ENCODE assay signal across 24 cellular contexts in genomic region chr11:14089690-14090462, GRCh38.
A peak's percentile ranks its signal among the peaks of the same experiment; 100 is the strongest.
DNase-seq lines count a peak whose midpoint lies in the region; ATAC-seq and TF ChIP-seq lines count a peak whose summit lies in the region.
"Had no signal": no experiment of that assay in that cellular context is flagged by ENCODE, and none has a peak within 500 bp of the region (broad histone marks: within the 10 kb centered on the region; RNA-seq: fewer than 3 reads in every experiment).

No MANE protein-coding gene starts in this region.

- DNase-seq in CD8-positive, alpha-beta T cell = no peak
- DNase-seq in T-cell = no peak
- DNase-seq in heart right ventricle = peak in 1 of 2 donors; percentile 14
- no peak for DNase-seq in NCI-H1417 (lab: John Stamatoyannopoulos, UW)
- DNase-seq in mesenteric fat pad (ENCODE audit: low spot score) = no peak
- no peak for DNase-seq in left colon
- DNase-seq: ACHN; activated CD4-positive, alpha-beta T cell treated with anti-CD3 and anti-CD28 coated beads for 48 hours; activated CD8-positive, alpha-beta memory T cell treated with anti-CD3 and anti-CD28 coated beads for 24 hours; activated gamma-delta T cell; body of pancreas; DMS79 treated with DMSO at 0.1 percent for 48 hours; HCEC 1CT; lower lobe of right lung; NCI-H1417 treated with DMSO at 0.1 percent for 48 hours; NCI-H2081 treated with DMSO at 0.1 percent for 48 hours; NCI-H82; psoas muscle; SK-N-SH; upper lobe of left lung had no signal

- H3K9me3 ChIP-seq in CD8-positive, alpha-beta T cell (ENCODE audit: low read length) = no peaks in the 10 kb centered on the region
- peaks cover 0 to 13% (median 0%) of the 10 kb centered on the region in 11 donors for H3K9me3 ChIP-seq in heart right ventricle
- H3K9me3 ChIP-seq: body of pancreas, lower lobe of right lung, neutrophil, psoas muscle, SK-N-SH, upper lobe of left lung had no signal

- H3K36me3 Mint-ChIP-seq in CD8-positive, alpha-beta T cell = peaks cover 23% of the 10 kb centered on the region
- H3K36me3 Mint-ChIP-seq in T-cell = peaks cover 19% of the 10 kb centered on the region
- peaks cover 34% of the 10 kb centered on the region for H3K36me3 Mint-ChIP-seq in nephron (ENCODE audit: low read depth)

- H3K4me3 ChIP-seq in CD8-positive, alpha-beta T cell (ENCODE audit: low read depth, low read length) = no peak overlapping the region
- H3K4me3 ChIP-seq in heart right ventricle = no peak overlapping the region
- H3K4me3 ChIP-seq: body of pancreas, lower lobe of right lung, psoas muscle, upper lobe of left lung had no signal

- H3K27ac Mint-ChIP-seq in CD8-positive, alpha-beta T cell = peak overlapping the region; percentile 66
- H3K27ac Mint-ChIP-seq in T-cell (peak overlapping the region in 1 of 2 donors; percentile 79), nephron (peak overlapping the region; percentile 17 to 32 (median 32))
- H3K27ac Mint-ChIP-seq: T-helper 2 cell treated with Interferon-gamma antibody and Interleukin-4, amounts not matched to agents 5 μg/mL and 100 μg/mL, for 36 hours had no signal

- no peaks in the 10 kb centered on the region for H3K27me3 Mint-ChIP-seq in CD8-positive, alpha-beta T cell (ENCODE audit: low read depth)
- H3K27me3 Mint-ChIP-seq in T-cell (peaks cover 0 to 2% of the 10 kb centered on the region in 2 donors), nephron (ENCODE audit: low read depth) (peaks cover 6% of the 10 kb centered on the region)

- TF ChIP-seq CTCF in CD8-positive, alpha-beta T cell (IDR thresholded peaks at IDR 0.05) = no peak
- TF ChIP-seq CTCF in heart right ventricle (IDR thresholded peaks at IDR 0.05) (no peak), nephron (IDR thresholded peaks at IDR 0.05; ENCODE audit: unreplicated experiment in 3 of 3) (no peak)

- whole genome bisulfite sequencing in heart right ventricle, 2 donors = 72 to 77% methylated on average over 17 of the region's 17 CpGs

- CTCF ChIA-PET in CD8-positive, alpha-beta T cell (lab: Charles Lee) = no interaction called here
- CTCF ChIA-PET in T-cell (lab: Charles Lee) = no interaction called here

- H3K9me3 Mint-ChIP-seq in CD8-positive, alpha-beta T cell = peaks cover 5% of the 10 kb centered on the region
- H3K9me3 Mint-ChIP-seq in T-cell (peaks cover 0 to 4% (median 0%) of the 10 kb centered on the region in 3 donors), nephron (peaks cover 40% of the 10 kb centered on the region)

- H3K4me3 Mint-ChIP-seq in CD8-positive, alpha-beta T cell = peak overlapping the region; percentile 55
- H3K4me3 Mint-ChIP-seq in T-cell (peak overlapping the region in 2 of 3 donors; percentile 10 to 72), nephron (no peak overlapping the region)
- H3K4me3 Mint-ChIP-seq: T-helper 2 cell treated with Interferon-gamma antibody and Interleukin-4, amounts not matched to agents 5 μg/mL and 100 μg/mL, for 36 hours had no signal

- POLR2A ChIA-PET in CD8-positive, alpha-beta T cell (lab: Charles Lee) = no interaction called here
- POLR2A ChIA-PET in T-cell (lab: Charles Lee) = no interaction called here

- H3K27me3 ChIP-seq in CD8-positive, alpha-beta T cell (ENCODE audit: insufficient read depth, low read length) = no peaks in the 10 kb centered on the region
- H3K27me3 ChIP-seq in heart right ventricle = peaks cover 0 to 9% (median 3%) of the 10 kb centered on the region in 7 donors
- H3K27me3 ChIP-seq: body of pancreas, upper lobe of left lung had no signal

- H3K4me1 ChIP-seq in CD8-positive, alpha-beta T cell (ENCODE audit: insufficient read depth, low read length) = peaks cover 16% of the 10 kb centered on the region
- H3K4me1 ChIP-seq in heart right ventricle = no peaks in the 10 kb centered on the region
- H3K4me1 ChIP-seq: body of pancreas, lower lobe of right lung, psoas muscle, upper lobe of left lung had no signal

- no peak overlapping the region for H3K27ac ChIP-seq in CD8-positive, alpha-beta T cell (ENCODE audit: low read depth, low read length)
- H3K27ac ChIP-seq in heart right ventricle = peak overlapping the region in 2 of 10 donors; percentile 41 to 60
- H3K27ac ChIP-seq: body of pancreas, lower lobe of right lung, neutrophil, psoas muscle, upper lobe of left lung had no signal

- peaks cover 32% of the 10 kb centered on the region for H3K4me1 Mint-ChIP-seq in CD8-positive, alpha-beta T cell (ENCODE audit: low read depth)
- H3K4me1 Mint-ChIP-seq in T-cell (peaks cover 22 to 45% (median 38%) of the 10 kb centered on the region in 3 donors), nephron (peaks cover 6% of the 10 kb centered on the region)

- intact Hi-C loops in CD8-positive, alpha-beta T cell (cut with DNase I, micrococcal nuclease) = no loop called here
- intact Hi-C loops in heart right ventricle (cut with DNase I) (no loop called here), left colon (cut with DNase I, micrococcal nuclease) (no loop called here)

- no peak for ATAC-seq in CD8-positive, alpha-beta T cell
- ATAC-seq in T-cell (replicated peaks in 1 of 4) (no peak), heart right ventricle (peak in 6 of 8 donors; percentile 49 to 91 (median 62)), GM19328 (IDR thresholded peaks at IDR 0.05; ENCODE audit: unreplicated experiment) (no peak), left colon (no peak)
- ATAC-seq: body of pancreas, psoas muscle had no signal

- no peaks in the 10 kb centered on the region for H3K36me3 ChIP-seq in CD8-positive, alpha-beta T cell (ENCODE audit: insufficient read depth, low read length)
- H3K36me3 ChIP-seq in heart right ventricle = no peaks in the 10 kb centered on the region
- H3K36me3 ChIP-seq: lower lobe of right lung, neutrophil, upper lobe of left lung had no signal

Comparison
In these comparisons a context has a peak if more than half of its experiments do, and no peak if none do; other contexts are left out.
1. ATAC-seq: peak in heart right ventricle (6 of 8); none in CD8-positive, alpha-beta T cell (single experiment), T-cell (0 of 4), GM19328 (single experiment) and left colon (single experiment).
2. H3K4me3 Mint-ChIP-seq: peak in CD8-positive, alpha-beta T cell (single experiment) and T-cell (2 of 3); none in nephron (0 of 3).